Comparison of ENCODE assay signal across 26 cellular contexts in the genomic region with DNA sequence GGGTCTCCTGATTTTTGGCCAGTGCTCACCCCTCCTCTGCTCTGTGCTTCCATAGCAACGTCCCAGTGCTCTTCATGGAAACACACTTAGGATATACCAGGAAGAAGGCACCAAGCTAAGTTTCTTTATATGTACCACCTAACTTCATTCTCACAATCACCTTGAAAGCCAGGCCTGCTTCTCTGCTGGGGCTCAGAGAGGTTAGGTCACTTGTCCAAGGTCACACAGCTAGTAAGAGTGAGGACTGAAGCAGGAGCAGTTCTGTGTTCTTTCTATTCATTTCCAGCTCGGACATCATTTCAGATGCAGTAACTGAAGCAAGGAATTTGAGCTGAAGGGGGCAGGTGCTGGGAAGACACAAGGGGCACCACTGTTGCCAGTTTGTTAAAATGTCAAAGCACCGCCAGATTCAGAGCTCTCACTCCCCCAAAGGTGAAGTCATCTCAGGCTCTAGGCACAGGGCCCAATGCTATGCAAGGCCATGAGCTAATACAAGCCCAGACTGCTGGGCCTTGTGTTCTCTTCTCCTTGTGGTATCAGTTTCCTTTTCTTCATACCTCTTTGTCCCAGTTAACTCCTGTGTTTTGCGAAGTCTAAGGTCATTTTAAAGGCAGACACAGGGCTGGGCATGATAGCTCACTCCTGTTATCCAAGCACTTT. TPM values are rescaled to one million over a fixed set of nuclear protein-coding genes. Genes with fewer than 3 reads are reported as not detected.
A peak's percentile ranks its signal among the peaks of the same experiment; 100 is the strongest.
DNase-seq lines count a peak whose midpoint lies in the region; ATAC-seq and TF ChIP-seq lines count a peak whose summit lies in the region.
"Had no signal": no experiment of that assay in that cellular context is flagged by ENCODE, and none has a peak within 500 bp of the region (broad histone marks: within the 10 kb centered on the region; RNA-seq: fewer than 3 reads in every experiment).

No MANE protein-coding gene starts in this region.

- peak overlapping the region; percentile 21 for H3K9ac ChIP-seq in adipocyte (ENCODE audit: low read length)

- TF ChIP-seq POLR2A in testis (IDR thresholded peaks at IDR 0.05), result no peak

- H3K9me3 ChIP-seq in adipocyte (ENCODE audit: control insufficient read depth, low read length) (no peaks in the 10 kb centered on the region), testis (no peaks in the 10 kb centered on the region)
- H3K9me3 ChIP-seq: breast epithelium, upper lobe of left lung had no signal

- H3K9me3 Mint-ChIP-seq in activated naive CD4-positive, alpha-beta T cell treated with anti-CD3 and anti-CD28 coated beads, Interleukin-2, amount 50 U/mL, for 24 hours, result no peaks in the 10 kb centered on the region
- H3K9me3 Mint-ChIP-seq: activated naive CD4-positive, alpha-beta T cell treated with anti-CD3 and anti-CD28 coated beads, Interleukin-2, amount 50 U/mL, for 72 hours; activated T-cell treated with anti-CD3 and anti-CD28 coated beads, Interleukin-2, amount 50 U/mL, for 4 hours; H9; natural killer cell treated with Interleukin-12 subunit alpha and Interleukin-12 subunit beta and Interleukin-15 and Interleukin-18, amount 100 ng/mL, for 72 hours had no signal

- H3K27ac ChIP-seq in testis, result no peak overlapping the region
- H3K27ac ChIP-seq: breast epithelium, upper lobe of left lung had no signal

- H3K4me1 Mint-ChIP-seq in activated naive CD4-positive, alpha-beta T cell treated with anti-CD3 and anti-CD28 coated beads, Interleukin-2, amount 50 U/mL, for 24 hours, result peaks cover 25% of the 10 kb centered on the region

- no peak for ATAC-seq in HG02610 (IDR thresholded peaks at IDR 0.05; ENCODE audit: unreplicated experiment)
- ATAC-seq in Right ventricle myocardium superior (ENCODE audit: poor library complexity), result no peak
- ATAC-seq: activated CD4-positive, CD25-positive, alpha-beta regulatory T cell treated with anti-CD3 and anti-CD28 coated beads, Interleukin-2, amount 50 U/mL, for 24 hours; activated naive CD4-positive, alpha-beta T cell treated with anti-CD3 and anti-CD28 coated beads, Interleukin-2, amount 50 U/mL, for 72 hours; activated T-cell treated with anti-CD3 and anti-CD28 coated beads, Interleukin-2, amount 50 U/mL, for 4 hours; left lobe of liver; natural killer cell treated with Interleukin-12 subunit alpha and Interleukin-12 subunit beta and Interleukin-15 and Interleukin-18, amount 100 ng/mL, for 72 hours had no signal

- peaks cover 20% of the 10 kb centered on the region for H3K4me1 ChIP-seq in adipocyte (ENCODE audit: control insufficient read depth, insufficient read depth, low read length)
- peaks cover 30% of the 10 kb centered on the region for H3K4me1 ChIP-seq in testis
- H3K4me1 ChIP-seq: breast epithelium had no signal

- 74 to 76% methylated on average over 4 of the region's 4 CpGs for WGBS in testis, 2 donors

- H3K4me3 ChIP-seq in adipocyte (ENCODE audit: low read length) (no peak overlapping the region), fibroblast of the aortic adventitia (ENCODE audit: low read depth, low read length) (no peak overlapping the region), testis (no peak overlapping the region)
- H3K4me3 ChIP-seq: breast epithelium, upper lobe of left lung had no signal

- no peaks in the 10 kb centered on the region for H3K36me3 Mint-ChIP-seq in activated naive CD4-positive, alpha-beta T cell treated with anti-CD3 and anti-CD28 coated beads, Interleukin-2, amount 50 U/mL, for 24 hours
- H3K36me3 Mint-ChIP-seq: activated naive CD4-positive, alpha-beta T cell treated with anti-CD3 and anti-CD28 coated beads, Interleukin-2, amount 50 U/mL, for 72 hours; CD14-positive monocyte; natural killer cell treated with Interleukin-12 subunit alpha and Interleukin-12 subunit beta and Interleukin-15 and Interleukin-18, amount 100 ng/mL, for 72 hours had no signal

- TF ChIP-seq CTCF in fibroblast of the aortic adventitia (IDR thresholded peaks at IDR 0.05; ENCODE audit: insufficient read depth, low read length) (no peak), testis (IDR thresholded peaks at IDR 0.05) (no peak)

- DNase-seq in activated naive CD4-positive, alpha-beta T cell treated with anti-CD3 and anti-CD28 coated beads, Interleukin-2, amount 50 U/mL, for 16 hours, result no peak
- DNase-seq in adipocyte (ENCODE audit: low read depth) (no peak), fibroblast of the aortic adventitia (ENCODE audit: low read depth) (peak; percentile 20), testis (peak; percentile 73), Right ventricle myocardium superior (no peak)
- no peak for DNase-seq in NK-92 treated with Interleukin-12 subunit alpha and Interleukin-12 subunit beta, amount 100 ng/mL, for 24 hours (lab: John Stamatoyannopoulos, UW)
- DNase-seq: activated CD8-positive, alpha-beta memory T cell treated with anti-CD3 and anti-CD28 coated beads for 24 hours; activated T-cell treated with anti-CD3 and anti-CD28 coated beads, Interleukin-2, amount 50 U/mL, for 4 hours; cortex of kidney; DMS153; GDM1; glutamatergic neuron; H9; Karpas-422; NCI-H187 treated with DMSO at 0.1 percent for 48 hours; NCI-H2227 treated with DMSO at 0.1 percent for 48 hours; upper lobe of left lung had no signal

- no peaks in the 10 kb centered on the region for H3K27me3 ChIP-seq in adipocyte (replicated peaks; ENCODE audit: control insufficient read depth, insufficient read depth, low read length)
- no peaks in the 10 kb centered on the region for H3K27me3 ChIP-seq in testis
- H3K27me3 ChIP-seq: breast epithelium, upper lobe of left lung had no signal

- H3K36me3 ChIP-seq in adipocyte (ENCODE audit: control insufficient read depth, insufficient read depth, low read length, severe bottlenecking), result no peaks in the 10 kb centered on the region
- H3K36me3 ChIP-seq in testis (ENCODE audit: low read depth, missing control alignments), result no peaks in the 10 kb centered on the region
- H3K36me3 ChIP-seq: breast epithelium, upper lobe of left lung had no signal

- no peaks in the 10 kb centered on the region for H3K27me3 Mint-ChIP-seq in activated naive CD4-positive, alpha-beta T cell treated with anti-CD3 and anti-CD28 coated beads, Interleukin-2, amount 50 U/mL, for 24 hours
- H3K27me3 Mint-ChIP-seq: natural killer cell treated with Interleukin-12 subunit alpha and Interleukin-12 subunit beta and Interleukin-15 and Interleukin-18, amount 100 ng/mL, for 72 hours had no signal

- intact Hi-C loops in testis (cut with DNase I; ENCODE audit: low total_unique reads), result no loop called here
- intact Hi-C loops in Right ventricle myocardium superior (cut with DNase I), result no loop called here

- H3K4me3 Mint-ChIP-seq in activated naive CD4-positive, alpha-beta T cell treated with anti-CD3 and anti-CD28 coated beads, Interleukin-2, amount 50 U/mL, for 24 hours, result no peak overlapping the region
- H3K4me3 Mint-ChIP-seq: activated T-cell treated with anti-CD3 and anti-CD28 coated beads, Interleukin-2, amount 50 U/mL, for 4 hours; CD14-positive monocyte; H9; natural killer cell treated with Interleukin-12 subunit alpha and Interleukin-12 subunit beta and Interleukin-15 and Interleukin-18, amount 100 ng/mL, for 72 hours had no signal

- H3K27ac Mint-ChIP-seq in activated naive CD4-positive, alpha-beta T cell treated with anti-CD3 and anti-CD28 coated beads, Interleukin-2, amount 50 U/mL, for 24 hours, result peak overlapping the region; percentile 27
- H3K27ac Mint-ChIP-seq: activated naive CD4-positive, alpha-beta T cell treated with anti-CD3 and anti-CD28 coated beads, Interleukin-2, amount 50 U/mL, for 72 hours; H9; natural killer cell treated with Interleukin-12 subunit alpha and Interleukin-12 subunit beta and Interleukin-15 and Interleukin-18, amount 100 ng/mL, for 72 hours had no signal

RNA-seq across cellular contexts. Expression of a gene that starts 19.7 kb away (rescaled TPM):
- total RNA-seq in fibroblast of the aortic adventitia (ENCODE audit: low replicate concordance), result 43.3 and 47.3 TPM in 2 replicates
- total RNA-seq in testis, result 10 to 100 TPM; 58.1 to 68.2 TPM
- 74.2 TPM for polyA plus RNA-seq in testis (ENCODE audit: insufficient read depth, low read depth, low replicate concordance)
- 48.1 TPM for total RNA-seq in Right ventricle myocardium superior

RNA-seq across cellular contexts. Expression of a gene that starts 59.8 kb away (rescaled TPM):
- total RNA-seq in fibroblast of the aortic adventitia (ENCODE audit: low replicate concordance) (0.16 TPM in 1 of 2 replicates, not detected in the other), testis (1 to 10 TPM; 3.3 to 5.9 TPM), Right ventricle myocardium superior (not detected)
- polyA plus RNA-seq in testis (ENCODE audit: insufficient read depth, low read depth, low replicate concordance), result 3.9 TPM
- total RNA-seq: HT1080 had no signal

Comparison
In these comparisons a context has a peak if more than half of its experiments do, and no peak if none do; other contexts are left out.
1. DNase-seq: peak in fibroblast of the aortic adventitia (single experiment) and testis (single experiment); none in activated naive CD4-positive, alpha-beta T cell treated with anti-CD3 and anti-CD28 coated beads, Interleukin-2, amount 50 U/mL, for 16 hours (single experiment), adipocyte (single experiment), Right ventricle myocardium superior (single experiment) and NK-92 treated with Interleukin-12 subunit alpha and Interleukin-12 subunit beta, amount 100 ng/mL, for 24 hours (single experiment).